Comparison of ENCODE assay signal across 19 cellular contexts in genomic region chr11:9498457-9499078, GRCh38.
"Had no signal": no experiment of that assay in that cellular context is flagged by ENCODE, and none has a peak within 500 bp of the region (broad histone marks: within the 10 kb centered on the region; RNA-seq: fewer than 3 reads in every experiment).

No MANE protein-coding gene starts in this region.

- H3K27ac Mint-ChIP-seq: activated CD4-positive, alpha-beta T cell treated with anti-CD3 and anti-CD28 coated beads, Interleukin-2, amount 10 ng/mL, durations not matched to agents 7 days and 5 days; activated CD8-positive, alpha-beta T cell treated with anti-CD3 and anti-CD28 coated beads, Interleukin-2, amount 10 ng/mL, durations not matched to agents 7 days and 5 days; activated naive CD4-positive, alpha-beta T cell treated with anti-CD3 and anti-CD28 coated beads, Interleukin-2, amount 10 ng/mL, durations not matched to agents 7 days and 5 days; activated naive CD8-positive, alpha-beta T cell treated with anti-CD3 and anti-CD28 coated beads, Interleukin-2, amount 50 U/mL, for 24 hours; T-cell had no signal

- H3K4me3 ChIP-seq: colonic mucosa, ovary, upper lobe of left lung had no signal

- H3K27me3 Mint-ChIP-seq: activated CD4-positive, alpha-beta T cell treated with anti-CD3 and anti-CD28 coated beads, Interleukin-2, amount 10 ng/mL, durations not matched to agents 7 days and 5 days; activated naive CD4-positive, alpha-beta T cell treated with anti-CD3 and anti-CD28 coated beads, Interleukin-2, amount 10 ng/mL, durations not matched to agents 7 days and 5 days; activated naive CD8-positive, alpha-beta T cell treated with anti-CD3 and anti-CD28 coated beads, Interleukin-2, amount 50 U/mL, for 24 hours; brain; naive thymus-derived CD4-positive, alpha-beta T cell; T-cell had no signal

- H3K36me3 ChIP-seq: ovary had no signal

- H3K9me3 Mint-ChIP-seq: activated CD4-positive, alpha-beta T cell treated with anti-CD3 and anti-CD28 coated beads, Interleukin-2, amount 10 ng/mL, durations not matched to agents 7 days and 5 days; activated naive CD4-positive, alpha-beta T cell treated with anti-CD3 and anti-CD28 coated beads, Interleukin-2, amount 10 ng/mL, durations not matched to agents 7 days and 5 days; activated naive CD8-positive, alpha-beta T cell treated with anti-CD3 and anti-CD28 coated beads, Interleukin-2, amount 50 U/mL, for 24 hours; activated T-cell treated with anti-CD3 and anti-CD28 coated beads, Interleukin-2, amount 50 U/mL, for 4 hours; brain; T-cell had no signal

- H3K4me3 Mint-ChIP-seq: activated CD4-positive, alpha-beta T cell treated with anti-CD3 and anti-CD28 coated beads, Interleukin-2, amount 10 ng/mL, durations not matched to agents 7 days and 5 days; activated CD8-positive, alpha-beta T cell treated with anti-CD3 and anti-CD28 coated beads, Interleukin-2, amount 10 ng/mL, durations not matched to agents 7 days and 5 days; activated naive CD4-positive, alpha-beta T cell treated with anti-CD3 and anti-CD28 coated beads, Interleukin-2, amount 10 ng/mL, durations not matched to agents 7 days and 5 days; activated naive CD8-positive, alpha-beta T cell treated with anti-CD3 and anti-CD28 coated beads, Interleukin-2, amount 50 U/mL, for 24 hours; activated T-cell treated with anti-CD3 and anti-CD28 coated beads, Interleukin-2, amount 50 U/mL, for 4 hours; brain; naive thymus-derived CD4-positive, alpha-beta T cell; T-cell had no signal

- H3K27ac ChIP-seq: colonic mucosa, ovary, upper lobe of left lung had no signal

- H3K9me3 ChIP-seq: colonic mucosa, ovary, upper lobe of left lung had no signal

- H3K4me1 Mint-ChIP-seq: activated CD4-positive, alpha-beta T cell treated with anti-CD3 and anti-CD28 coated beads, Interleukin-2, amount 10 ng/mL, durations not matched to agents 7 days and 5 days; activated naive CD4-positive, alpha-beta T cell treated with anti-CD3 and anti-CD28 coated beads, Interleukin-2, amount 10 ng/mL, durations not matched to agents 7 days and 5 days; activated naive CD8-positive, alpha-beta T cell treated with anti-CD3 and anti-CD28 coated beads, Interleukin-2, amount 50 U/mL, for 24 hours; brain; naive thymus-derived CD4-positive, alpha-beta T cell; T-cell had no signal

- DNase-seq: activated CD4-positive, alpha-beta T cell treated with anti-CD3 and anti-CD28 coated beads, Interleukin-2, amount 10 ng/mL, durations not matched to agents 7 days and 5 days; activated CD8-positive, alpha-beta T cell treated with anti-CD3 and anti-CD28 coated beads, Interleukin-2, amount 10 ng/mL, durations not matched to agents 7 days and 5 days; activated effector memory CD4-positive, alpha-beta T cell treated with Interleukin-2 at 50 U/mL for 16 hours; activated naive CD4-positive, alpha-beta T cell treated with anti-CD3 and anti-CD28 coated beads, Interleukin-2, amount 10 ng/mL, durations not matched to agents 7 days and 5 days; activated naive CD8-positive, alpha-beta T cell treated with anti-CD3 and anti-CD28 coated beads, Interleukin-2, amount 50 U/mL, for 24 hours; activated T-cell treated with anti-CD3 and anti-CD28 coated beads, Interleukin-2, amount 50 U/mL, for 4 hours; anterior cingulate cortex; caudate nucleus; colonic mucosa; naive thymus-derived CD4-positive, alpha-beta T cell; ovary; stimulated activated CD4-positive, alpha-beta T cell treated with anti-CD3 and anti-CD28 coated beads, Interleukin-12 subunit alpha, Interleukin-12 subunit beta, amount 100 ng/mL, for 4 hours; stimulated activated CD4-positive, alpha-beta T cell treated with anti-CD3 and anti-CD28 coated beads, Interleukin-1b, Interleukin-23, amount 100 ng/mL, for 48 hours; stimulated activated CD8-positive, alpha-beta memory T cell treated with anti-CD3 and anti-CD28 coated beads, Interleukin-4, amount 100 ng/mL, for 48 hours; stimulated activated naive CD8-positive, alpha-beta T cell treated with anti-CD3 and anti-CD28 coated beads, Interleukin-15, Interleukin-2, amounts not matched to agents 100 U/mL and 50 U/mL, for 24 hours; substantia nigra; T-cell had no signal

- ATAC-seq: activated CD8-positive, alpha-beta T cell treated with anti-CD3 and anti-CD28 coated beads, Interleukin-2, amount 10 ng/mL, durations not matched to agents 7 days and 5 days; activated naive CD8-positive, alpha-beta T cell treated with anti-CD3 and anti-CD28 coated beads, Interleukin-2, amount 50 U/mL, for 24 hours; activated T-cell treated with anti-CD3 and anti-CD28 coated beads, Interleukin-2, amount 50 U/mL, for 4 hours; naive thymus-derived CD4-positive, alpha-beta T cell; stimulated activated naive CD8-positive, alpha-beta T cell treated with anti-CD3 and anti-CD28 coated beads, Interleukin-15, Interleukin-2, amounts not matched to agents 100 U/mL and 50 U/mL, for 24 hours; T-cell had no signal

- H3K4me1 ChIP-seq: colonic mucosa, upper lobe of left lung had no signal

- H3K27me3 ChIP-seq: colonic mucosa, ovary, upper lobe of left lung had no signal
